Comparison of ENCODE assay signal across 1 cellular context in the genomic region with DNA sequence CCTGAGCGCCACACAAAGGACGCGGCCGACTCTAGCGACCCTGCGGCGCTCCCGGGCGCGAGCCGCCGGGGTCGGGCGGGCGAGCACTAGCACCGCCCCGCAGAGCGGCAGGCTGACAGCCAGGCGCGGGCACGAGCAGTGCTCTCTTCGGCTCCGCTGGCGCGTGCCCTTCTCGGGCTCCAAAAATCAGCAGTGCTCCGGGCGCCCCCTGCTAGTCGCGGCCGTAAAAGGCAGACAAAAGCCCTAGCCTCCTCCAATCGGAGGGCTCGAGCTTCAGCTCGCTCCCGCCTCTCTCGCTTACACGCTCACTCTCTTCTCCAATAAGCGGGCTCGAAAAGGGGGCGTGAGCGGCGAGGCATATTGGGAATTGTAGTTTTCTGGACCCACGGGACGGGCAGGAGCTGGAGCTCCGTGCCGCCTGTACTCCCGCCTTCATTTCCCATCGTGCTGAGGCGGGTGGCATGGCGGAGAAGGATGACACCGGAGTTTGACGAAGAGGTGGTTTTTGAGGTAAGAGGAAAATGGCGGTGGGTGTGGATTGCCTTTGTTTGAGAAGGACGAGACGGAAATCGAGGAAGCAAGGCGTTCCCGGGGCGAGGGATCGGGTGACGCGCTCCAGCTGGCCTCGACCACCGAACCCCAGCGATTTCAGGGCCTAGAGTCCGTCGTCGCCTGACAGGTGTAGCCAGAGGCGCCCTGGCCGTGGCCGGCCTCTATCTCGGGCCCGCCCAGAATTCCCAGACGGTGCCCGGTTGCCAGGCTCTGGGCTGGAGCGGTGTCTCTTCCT.
TF ChIP-seq lines count a peak whose summit lies in the region.

Gene FGD6 (minus strand): TSS at position 91 of the 787 bp plus-strand sequence. CDS start 227 bp downstream, outside the sequence.
Gene VEZT (plus strand): TSS at position 431 of the 787 bp plus-strand sequence. CDS start 44 bp downstream, at position 475.

TF ChIP-seq in H1, 55 proteins besides CTCF, POLR2A, EP300 and RAD21 (continued from another document):
- TF ChIP-seq SIN3A (conservative IDR thresholded peaks at IDR 0.05 in 1 of 2, IDR thresholded peaks at IDR 0.05 in 1 of 2; ENCODE audit: low read depth in 1 of 2, low read length in 2 of 2), result peak; percentile 16 to 94; a peak in 2 of 4 replicates
- peak; percentile 85 for TF ChIP-seq PHF8 (conservative IDR thresholded peaks at IDR 0.05; ENCODE audit: low read depth, low read length)
- peak; percentile 69; the same call in 1 of the 2 replicates for TF ChIP-seq SRF (IDR thresholded peaks at IDR 0.05; ENCODE audit: low read depth, low read length)
- no peak for TF ChIP-seq HDAC6 (IDR thresholded peaks at IDR 0.05; ENCODE audit: low read depth, low read length)
- TF ChIP-seq JUN (IDR thresholded peaks at IDR 0.05; ENCODE audit: low read depth, low read length), result no peak
- TF ChIP-seq SP1 (IDR thresholded peaks at IDR 0.05; ENCODE audit: low read depth, low read length), result peak; percentile 97
- TF ChIP-seq NRF1 (IDR thresholded peaks at IDR 0.05; ENCODE audit: low read depth, low read length), result no peak
- no peak for TF ChIP-seq SIRT6 (IDR thresholded peaks at IDR 0.05; ENCODE audit: low read length)
- TF ChIP-seq EGR1 (IDR thresholded peaks at IDR 0.05; ENCODE audit: borderline replicate concordance, low read depth, low read length), result no peak
- TF ChIP-seq SIX5 (IDR thresholded peaks at IDR 0.05; ENCODE audit: low read depth, low read length), result peak; percentile 86
